Comparison of ENCODE assay signal across 13 cellular contexts in genomic region chrX:46326161-46326560, GRCh38.
DNase-seq lines count a peak whose midpoint lies in the region; ATAC-seq, FAIRE-seq and TF ChIP-seq lines count a peak whose summit lies in the region.
"Had no signal": no experiment of that assay in that cellular context is flagged by ENCODE, and none has a peak within 500 bp of the region (broad histone marks: within the 10 kb centered on the region; RNA-seq: fewer than 3 reads in every experiment).

No MANE protein-coding gene starts in this region.

- peaks cover 2% of the 10 kb centered on the region for H3K27me3 Mint-ChIP-seq in endothelial cell (ENCODE audit: unreplicated experiment)

- H3K27ac Mint-ChIP-seq in endothelial cell (ENCODE audit: unreplicated experiment): peak overlapping the region; percentile 87
- H3K27ac Mint-ChIP-seq: CD8-positive, alpha-beta T cell had no signal

- DNase-seq in EL (peak; percentile 30), RCC 7860 (ENCODE audit: low spot score) (peak; percentile 43), endothelial cell (ENCODE audit: low spot score) (no peak), SHP77 (lab: John Stamatoyannopoulos, UW) (no peak), NOMO-1 treated with dmso at 0.1 percent for 144 hours (lab: John Stamatoyannopoulos, UW; ENCODE audit: unreplicated experiment) (no peak)
- DNase-seq: activated CD4-positive, alpha-beta T cell treated with anti-CD3 and anti-CD28 coated beads for 1 hour; activated naive CD4-positive, alpha-beta T cell; CD8-positive, alpha-beta T cell; NCI-H2029; sigmoid colon had no signal

- H3K9me3 Mint-ChIP-seq in endothelial cell (ENCODE audit: unreplicated experiment): no peaks in the 10 kb centered on the region
- H3K9me3 Mint-ChIP-seq: CD8-positive, alpha-beta T cell had no signal

- H3K4me3 ChIP-seq in muscle layer of duodenum (ENCODE audit: low read depth in 1 of 2, low read length in 2 of 2): no peak overlapping the region
- H3K4me3 ChIP-seq: sigmoid colon had no signal

- H3K4me1 ChIP-seq in muscle layer of duodenum (ENCODE audit: control insufficient read depth in 1 of 2, insufficient read depth in 2 of 2, low read length in 2 of 2): no peaks in the 10 kb centered on the region
- H3K4me1 ChIP-seq: sigmoid colon had no signal

- no peak for TF ChIP-seq CTCF in endothelial cell (IDR thresholded peaks at IDR 0.05; ENCODE audit: unreplicated experiment)

- no peaks in the 10 kb centered on the region for H3K27me3 ChIP-seq in muscle layer of duodenum (ENCODE audit: low read depth, low read length)
- H3K27me3 ChIP-seq: sigmoid colon had no signal

- peaks cover 18% of the 10 kb centered on the region for H3K4me1 Mint-ChIP-seq in endothelial cell (ENCODE audit: unreplicated experiment)

- ATAC-seq in GM18909 (IDR thresholded peaks at IDR 0.05; ENCODE audit: poor library complexity, unreplicated experiment) (no peak), HG03457 (IDR thresholded peaks at IDR 0.05; ENCODE audit: unreplicated experiment) (no peak)
- ATAC-seq: CD8-positive, alpha-beta T cell had no signal

- H3K27ac ChIP-seq in muscle layer of duodenum (ENCODE audit: low read length): peak overlapping the region; percentile 9

- H3K4me3 Mint-ChIP-seq in endothelial cell (ENCODE audit: unreplicated experiment): no peak overlapping the region
- H3K4me3 Mint-ChIP-seq: CD8-positive, alpha-beta T cell had no signal

- no peak for FAIRE-seq in RCC 7860 (lab: Jason Lieb, UNC)

- no peaks in the 10 kb centered on the region for H3K9me3 ChIP-seq in muscle layer of duodenum (ENCODE audit: control insufficient read depth in 1 of 2, low read length in 2 of 2)
- H3K9me3 ChIP-seq: sigmoid colon had no signal

- H3K36me3 Mint-ChIP-seq in endothelial cell (ENCODE audit: low read depth, unreplicated experiment): no peaks in the 10 kb centered on the region
- H3K36me3 Mint-ChIP-seq: CD8-positive, alpha-beta T cell had no signal

- no peaks in the 10 kb centered on the region for H3K36me3 ChIP-seq in muscle layer of duodenum (ENCODE audit: control insufficient read depth in 1 of 2, insufficient read depth in 2 of 2, low read length in 2 of 2)
- H3K36me3 ChIP-seq: sigmoid colon had no signal

Comparison
In these comparisons a context has a peak if more than half of its experiments do, and no peak if none do; other contexts are left out.
1. DNase-seq: peak in EL (single experiment) and RCC 7860 (single experiment); none in endothelial cell (single experiment), SHP77 (0 of 2) and NOMO-1 treated with dmso at 0.1 percent for 144 hours (single experiment).